ENCODE assay signal across 3 cellular contexts in the genomic region with DNA sequence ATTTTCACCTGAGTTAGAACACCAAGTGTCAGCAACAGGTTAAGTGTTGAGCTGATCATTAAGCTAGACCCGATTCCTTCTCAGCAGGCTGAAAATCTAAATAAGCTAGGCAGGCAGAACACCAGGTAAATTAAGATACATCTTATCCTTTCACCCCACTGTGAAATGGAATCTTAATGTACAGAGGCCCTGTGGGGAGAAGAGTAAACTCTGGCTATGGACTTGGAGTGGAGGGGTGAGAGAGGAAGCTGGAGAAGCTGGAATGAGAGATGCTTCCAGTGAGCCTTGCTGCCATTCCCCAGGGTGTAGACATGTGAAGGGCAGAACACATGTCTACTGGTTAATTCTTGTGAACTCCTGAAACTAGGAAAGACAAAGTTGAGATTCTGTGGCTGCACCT.
TF ChIP-seq lines count a peak whose summit lies in the region.

No MANE protein-coding gene starts in this region.

TF ChIP-seq in SK-N-SH treated with all-trans-retinoic acid at 6 μM for 48 hours, 23 proteins besides CTCF, POLR2A, EP300 and RAD21:
- no peak for TF ChIP-seq ZFP3 (CRISPR knock-in tag; IDR thresholded peaks at IDR 0.05)
- TF ChIP-seq ZFP30 (CRISPR knock-in tag; IDR thresholded peaks at IDR 0.05), result no peak
- TF ChIP-seq ZNF8 (CRISPR knock-in tag; IDR thresholded peaks at IDR 0.05), result no peak
- no peak for TF ChIP-seq BACH2 (CRISPR knock-in tag; IDR thresholded peaks at IDR 0.05; ENCODE audit: borderline replicate concordance)
TF ChIP-seq in SK-N-SH treated with all-trans-retinoic acid at 6 μM for 48 hours: peak in this region for 0.

TF ChIP-seq in SK-N-SH, 30 proteins besides CTCF, POLR2A, EP300 and RAD21:
- TF ChIP-seq NFIC (IDR thresholded peaks at IDR 0.05; ENCODE audit: borderline replicate concordance) (no peak), GATA2 (CRISPR knock-in tag; IDR thresholded peaks at IDR 0.05) (no peak), FOXM1 (IDR thresholded peaks at IDR 0.05; ENCODE audit: low read depth) (no peak)
TF ChIP-seq in SK-N-SH: peak in this region for 0.

TF ChIP-seq in IMR-90, 13 proteins besides CTCF, POLR2A, EP300 and RAD21:
- TF ChIP-seq MXI1 (IDR thresholded peaks at IDR 0.05; ENCODE audit: borderline replicate concordance, low read depth, low read length), result no peak
- no peak for TF ChIP-seq BHLHE40 (IDR thresholded peaks at IDR 0.05; ENCODE audit: low read depth, low read length)
- TF ChIP-seq MAFK (IDR thresholded peaks at IDR 0.05; ENCODE audit: low read depth, low read length), result no peak
- TF ChIP-seq MAZ (IDR thresholded peaks at IDR 0.05; ENCODE audit: borderline replicate concordance, low read depth, low read length), result no peak
- no peak for TF ChIP-seq CHD1 (IDR thresholded peaks at IDR 0.05; ENCODE audit: low read depth, low read length)
- TF ChIP-seq FOS (IDR thresholded peaks at IDR 0.05; ENCODE audit: low read depth, low read length), result no peak
